Comparison of ENCODE assay signal across 1 cellular context in the genomic region with DNA sequence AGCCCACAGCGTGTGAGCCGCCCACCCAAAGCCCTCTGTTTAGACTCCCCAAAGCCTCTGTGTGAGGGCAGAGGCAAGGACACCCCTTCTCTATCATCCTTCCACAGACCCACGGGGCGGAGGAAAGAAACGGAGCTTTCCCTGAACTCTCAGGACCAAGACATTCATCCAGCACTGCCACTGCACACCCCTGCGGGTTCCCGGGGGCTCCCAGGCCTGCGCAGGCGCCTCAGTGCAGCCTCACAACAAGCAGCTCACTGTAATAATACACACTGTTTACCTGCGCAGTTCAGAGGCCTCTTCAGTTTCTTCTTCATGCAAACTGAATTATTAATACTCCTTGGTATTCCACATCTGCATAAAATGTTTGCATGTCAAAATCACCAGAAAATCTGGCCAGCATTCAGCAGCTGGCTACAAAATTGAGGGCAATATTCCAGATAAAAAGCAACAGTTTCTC.
TF ChIP-seq lines count a peak whose summit lies in the region.

No MANE protein-coding gene starts in this region.

TF ChIP-seq in HepG2, 621 proteins besides CTCF, POLR2A, EP300 and RAD21 (continued from another document):
- TF ChIP-seq, protein P1, sequence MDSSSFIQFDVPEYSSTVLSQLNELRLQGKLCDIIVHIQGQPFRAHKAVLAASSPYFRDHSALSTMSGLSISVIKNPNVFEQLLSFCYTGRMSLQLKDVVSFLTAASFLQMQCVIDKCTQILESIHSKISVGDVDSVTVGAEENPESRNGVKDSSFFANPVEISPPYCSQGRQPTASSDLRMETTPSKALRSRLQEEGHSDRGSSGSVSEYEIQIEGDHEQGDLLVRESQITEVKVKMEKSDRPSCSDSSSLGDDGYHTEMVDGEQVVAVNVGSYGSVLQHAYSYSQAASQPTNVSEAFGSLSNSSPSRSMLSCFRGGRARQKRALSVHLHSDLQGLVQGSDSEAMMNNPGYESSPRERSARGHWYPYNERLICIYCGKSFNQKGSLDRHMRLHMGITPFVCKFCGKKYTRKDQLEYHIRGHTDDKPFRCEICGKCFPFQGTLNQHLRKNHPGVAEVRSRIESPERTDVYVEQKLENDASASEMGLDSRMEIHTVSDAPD (CRISPR knock-in tag; IDR thresholded peaks at IDR 0.05), result no peak
- TF ChIP-seq, protein P2, sequence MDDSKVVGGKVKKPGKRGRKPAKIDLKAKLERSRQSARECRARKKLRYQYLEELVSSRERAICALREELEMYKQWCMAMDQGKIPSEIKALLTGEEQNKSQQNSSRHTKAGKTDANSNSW (CRISPR knock-in tag; IDR thresholded peaks at IDR 0.05; ENCODE audit: borderline replicate concordance), result no peak
- TF ChIP-seq, protein P3, sequence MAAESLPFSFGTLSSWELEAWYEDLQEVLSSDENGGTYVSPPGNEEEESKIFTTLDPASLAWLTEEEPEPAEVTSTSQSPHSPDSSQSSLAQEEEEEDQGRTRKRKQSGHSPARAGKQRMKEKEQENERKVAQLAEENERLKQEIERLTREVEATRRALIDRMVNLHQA (CRISPR knock-in tag; IDR thresholded peaks at IDR 0.05), result no peak
- TF ChIP-seq, protein P4, sequence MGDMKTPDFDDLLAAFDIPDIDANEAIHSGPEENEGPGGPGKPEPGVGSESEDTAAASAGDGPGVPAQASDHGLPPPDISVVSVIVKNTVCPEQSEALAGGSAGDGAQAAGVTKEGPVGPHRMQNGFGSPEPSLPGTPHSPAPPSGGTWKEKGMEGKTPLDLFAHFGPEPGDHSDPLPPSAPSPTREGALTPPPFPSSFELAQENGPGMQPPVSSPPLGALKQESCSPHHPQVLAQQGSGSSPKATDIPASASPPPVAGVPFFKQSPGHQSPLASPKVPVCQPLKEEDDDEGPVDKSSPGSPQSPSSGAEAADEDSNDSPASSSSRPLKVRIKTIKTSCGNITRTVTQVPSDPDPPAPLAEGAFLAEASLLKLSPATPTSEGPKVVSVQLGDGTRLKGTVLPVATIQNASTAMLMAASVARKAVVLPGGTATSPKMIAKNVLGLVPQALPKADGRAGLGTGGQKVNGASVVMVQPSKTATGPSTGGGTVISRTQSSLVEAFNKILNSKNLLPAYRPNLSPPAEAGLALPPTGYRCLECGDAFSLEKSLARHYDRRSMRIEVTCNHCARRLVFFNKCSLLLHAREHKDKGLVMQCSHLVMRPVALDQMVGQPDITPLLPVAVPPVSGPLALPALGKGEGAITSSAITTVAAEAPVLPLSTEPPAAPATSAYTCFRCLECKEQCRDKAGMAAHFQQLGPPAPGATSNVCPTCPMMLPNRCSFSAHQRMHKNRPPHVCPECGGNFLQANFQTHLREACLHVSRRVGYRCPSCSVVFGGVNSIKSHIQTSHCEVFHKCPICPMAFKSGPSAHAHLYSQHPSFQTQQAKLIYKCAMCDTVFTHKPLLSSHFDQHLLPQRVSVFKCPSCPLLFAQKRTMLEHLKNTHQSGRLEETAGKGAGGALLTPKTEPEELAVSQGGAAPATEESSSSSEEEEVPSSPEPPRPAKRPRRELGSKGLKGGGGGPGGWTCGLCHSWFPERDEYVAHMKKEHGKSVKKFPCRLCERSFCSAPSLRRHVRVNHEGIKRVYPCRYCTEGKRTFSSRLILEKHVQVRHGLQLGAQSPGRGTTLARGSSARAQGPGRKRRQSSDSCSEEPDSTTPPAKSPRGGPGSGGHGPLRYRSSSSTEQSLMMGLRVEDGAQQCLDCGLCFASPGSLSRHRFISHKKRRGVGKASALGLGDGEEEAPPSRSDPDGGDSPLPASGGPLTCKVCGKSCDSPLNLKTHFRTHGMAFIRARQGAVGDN (CRISPR knock-in tag; IDR thresholded peaks at IDR 0.05), result no peak
- no peak for TF ChIP-seq ZNF136 (CRISPR knock-in tag; IDR thresholded peaks at IDR 0.05; ENCODE audit: low read depth)
- TF ChIP-seq SSRP1 (CRISPR knock-in tag; IDR thresholded peaks at IDR 0.05), result no peak
- TF ChIP-seq ZNF225 (CRISPR knock-in tag; IDR thresholded peaks at IDR 0.05), result no peak
